9 cellular contexts compared by ENCODE assay signal in the genomic region with DNA sequence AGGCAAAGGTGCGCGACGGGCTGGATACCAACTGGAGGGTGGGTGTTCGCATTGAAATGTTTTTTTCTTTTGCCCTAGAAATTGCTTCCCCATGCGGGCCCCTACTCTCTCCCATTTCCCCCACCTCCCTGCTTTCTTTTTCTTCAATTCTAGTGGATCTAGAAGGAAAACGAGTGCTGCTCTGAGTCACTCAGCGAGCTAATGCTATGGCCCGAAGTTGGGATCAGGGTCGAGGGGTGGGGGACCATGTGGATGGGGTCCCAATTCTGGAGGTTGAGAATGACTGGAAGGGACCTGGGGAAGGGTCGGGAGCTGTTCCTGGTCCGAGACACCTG.
DNase-seq lines count a peak whose midpoint lies in the region; ATAC-seq, FAIRE-seq and TF ChIP-seq lines count a peak whose summit lies in the region.
"Had no signal": no experiment of that assay in that cellular context is flagged by ENCODE, and none has a peak within 500 bp of the region (broad histone marks: within the 10 kb centered on the region; RNA-seq: fewer than 3 reads in every experiment).

No MANE protein-coding gene starts in this region.

- no peaks in the 10 kb centered on the region for H3K9me3 ChIP-seq in HUES48 (ENCODE audit: control insufficient read depth, insufficient read depth, low read length)
- no peaks in the 10 kb centered on the region for H3K9me3 ChIP-seq in kidney (ENCODE audit: control insufficient read depth in 1 of 2, low read length in 2 of 2)
- H3K9me3 ChIP-seq in subcutaneous abdominal adipose tissue (ENCODE audit: control insufficient read depth in 5 of 5, low read length in 5 of 5): no peaks in the 10 kb centered on the region

- DNase-seq in central memory CD8-positive, alpha-beta T cell (ENCODE audit: low spot score in 2 of 2): no peak
- DNase-seq in kidney (no peak), AML-193 (lab: John Stamatoyannopoulos, UW) (no peak), NCI-H2171 (lab: John Stamatoyannopoulos, UW) (no peak)
- DNase-seq: NK-92 treated with Interleukin-12 subunit alpha and Interleukin-12 subunit beta, amount 100 ng/mL, for 24 hours had no signal

- ATAC-seq in central memory CD8-positive, alpha-beta T cell (replicated peaks; ENCODE audit: extremely low read depth, poor library complexity, severe bottlenecking): no peak
- no peak for ATAC-seq in GM21528 (IDR thresholded peaks at IDR 0.05; ENCODE audit: low FRiP score, unreplicated experiment)

- peak overlapping the region; percentile 86 for H3K4me3 ChIP-seq in HUES48 (ENCODE audit: low read depth, low read length)
- H3K4me3 ChIP-seq in kidney (ENCODE audit: low read length in 2 of 2): peak overlapping the region; percentile 54 to 60
- H3K4me3 ChIP-seq in subcutaneous abdominal adipose tissue (ENCODE audit: low read depth in 1 of 5, low read length in 5 of 5): peak overlapping the region; percentile 53 to 73 (median 64)

- no peaks in the 10 kb centered on the region for H3K9me3 Mint-ChIP-seq in central memory CD8-positive, alpha-beta T cell
- H3K9me3 Mint-ChIP-seq: memory B cell had no signal

- no peak for TF ChIP-seq CTCF in kidney (IDR thresholded peaks at IDR 0.05; ENCODE audit: borderline replicate concordance, extremely low read depth, insufficient read depth)

- peak overlapping the region; percentile 81 for H3K9ac ChIP-seq in HUES48 (ENCODE audit: low read depth, low read length)
- H3K9ac ChIP-seq in kidney (ENCODE audit: low read length in 2 of 2): no peak overlapping the region
- H3K9ac ChIP-seq in subcutaneous abdominal adipose tissue (ENCODE audit: low read length in 5 of 5): peak overlapping the region in 1 of 5 donors; percentile 41

- peak overlapping the region; percentile 1 for H3K4me3 Mint-ChIP-seq in central memory CD8-positive, alpha-beta T cell

- intact Hi-C loops in kidney (cut with DNase I): no loop called here

- no peak overlapping the region for H3K27ac Mint-ChIP-seq in central memory CD8-positive, alpha-beta T cell (ENCODE audit: low read depth)
- H3K27ac Mint-ChIP-seq: memory B cell had no signal

- peaks cover 1% of the 10 kb centered on the region for H3K36me3 Mint-ChIP-seq in central memory CD8-positive, alpha-beta T cell (ENCODE audit: insufficient read depth)

- FAIRE-seq in kidney (lab: Jason Lieb, UNC): no peak

- peaks cover 16% of the 10 kb centered on the region for H3K36me3 ChIP-seq in HUES48 (ENCODE audit: control insufficient read depth, insufficient read depth, low read length)
- H3K36me3 ChIP-seq in kidney (ENCODE audit: control insufficient read depth in 1 of 2, insufficient read depth in 2 of 2, low read length in 2 of 2): no peaks in the 10 kb centered on the region
- H3K36me3 ChIP-seq in subcutaneous abdominal adipose tissue (ENCODE audit: control insufficient read depth in 5 of 5, insufficient read depth in 5 of 5, low read length in 5 of 5): no peaks in the 10 kb centered on the region

- peaks cover 76% of the 10 kb centered on the region for H3K27me3 Mint-ChIP-seq in central memory CD8-positive, alpha-beta T cell

- H3K27me3 ChIP-seq in HUES48 (ENCODE audit: control insufficient read depth, insufficient read depth, low read length): peaks cover 19% of the 10 kb centered on the region
- peaks cover 22 to 46% (median 35%) of the 10 kb centered on the region in 5 donors for H3K27me3 ChIP-seq in subcutaneous abdominal adipose tissue (ENCODE audit: control insufficient read depth in 5 of 5, insufficient read depth in 4 of 5, low read length in 5 of 5)

- H3K4me1 Mint-ChIP-seq in central memory CD8-positive, alpha-beta T cell: peaks cover 21% of the 10 kb centered on the region

- H3K27ac ChIP-seq in HUES48 (ENCODE audit: low read depth, low read length): peak overlapping the region; percentile 90
- no peak overlapping the region for H3K27ac ChIP-seq in kidney (ENCODE audit: low read depth in 2 of 2, low read length in 2 of 2)
- no peak overlapping the region for H3K27ac ChIP-seq in subcutaneous abdominal adipose tissue (ENCODE audit: low read depth, low read length)

- peaks cover 33% of the 10 kb centered on the region for H3K4me1 ChIP-seq in HUES48 (ENCODE audit: control insufficient read depth, insufficient read depth, low read length)
- H3K4me1 ChIP-seq in kidney (ENCODE audit: control insufficient read depth in 1 of 2, insufficient read depth in 1 of 2, low read depth in 1 of 2, low read length in 2 of 2): peaks cover 0 to 9% of the 10 kb centered on the region in 2 donors
- peaks cover 0 to 31% (median 27%) of the 10 kb centered on the region in 5 donors for H3K4me1 ChIP-seq in subcutaneous abdominal adipose tissue (ENCODE audit: control insufficient read depth in 5 of 5, insufficient read depth in 5 of 5, low read length in 5 of 5)
